Comparison of ENCODE assay signal across 16 cellular contexts in the genomic region with DNA sequence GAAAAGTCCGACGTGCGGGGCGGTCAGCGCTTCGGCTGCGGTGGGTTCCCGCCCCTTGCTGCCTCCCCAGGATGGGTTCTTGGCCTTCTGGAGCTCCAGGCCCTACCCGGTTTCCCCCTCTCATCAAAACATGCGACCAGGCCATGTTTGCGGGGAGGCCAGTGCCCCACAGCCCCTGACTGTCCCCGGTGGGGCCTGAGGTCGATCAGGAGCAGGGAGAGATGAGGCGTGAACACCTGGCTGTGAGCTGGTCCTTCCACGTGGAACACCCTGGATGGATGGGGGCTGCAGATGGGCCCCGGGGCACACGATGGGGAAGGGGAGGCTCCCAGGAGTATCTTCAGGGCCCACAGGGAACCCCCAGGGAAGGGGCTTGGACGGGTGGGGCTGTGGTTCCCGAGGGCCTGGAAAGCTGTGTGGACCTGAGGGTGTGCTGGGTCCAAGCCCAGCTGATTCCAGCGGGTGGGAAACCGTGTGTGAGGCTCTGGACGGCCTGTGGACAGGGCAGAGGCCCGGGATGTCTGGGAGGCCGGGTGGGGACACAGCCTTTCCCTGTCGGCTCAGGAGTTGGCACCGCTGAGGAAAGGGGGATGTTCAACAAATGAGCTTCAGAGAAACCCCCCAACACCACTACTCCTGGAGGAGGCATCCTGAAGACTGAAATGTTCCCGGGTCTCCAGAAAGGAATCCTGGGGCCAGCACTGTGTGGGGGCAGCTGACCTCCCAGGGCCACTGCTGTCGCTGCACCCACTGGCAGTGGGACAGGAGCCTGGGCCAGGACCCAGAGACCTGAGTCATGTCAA.
A peak's percentile ranks its signal among the peaks of the same experiment; 100 is the strongest.
DNase-seq lines count a peak whose midpoint lies in the region; ATAC-seq and TF ChIP-seq lines count a peak whose summit lies in the region.
"Had no signal": no experiment of that assay in that cellular context is flagged by ENCODE, and none has a peak within 500 bp of the region (broad histone marks: within the 10 kb centered on the region; RNA-seq: fewer than 3 reads in every experiment).

No MANE protein-coding gene starts in this region.

- H3K27me3 Mint-ChIP-seq in naive thymus-derived CD8-positive, alpha-beta T cell = no peaks in the 10 kb centered on the region
- H3K27me3 Mint-ChIP-seq: stimulated activated naive CD8-positive, alpha-beta T cell treated with anti-CD3 and anti-CD28 coated beads, Interleukin-15, Interleukin-2, amounts not matched to agents 100 ng/mL and 50 ng/mL, for 24 hours had no signal

- peaks cover 8% of the 10 kb centered on the region for H3K27me3 ChIP-seq in left ventricle myocardium inferior (ENCODE audit: low read depth)
- H3K27me3 ChIP-seq: brain microvascular endothelial cell had no signal

- TF ChIP-seq CTCF in left ventricle myocardium inferior (IDR thresholded peaks at IDR 0.05; ENCODE audit: borderline replicate concordance) (no peak), GM20000 (IDR thresholded peaks at IDR 0.05; ENCODE audit: extremely low read depth, missing control alignments) (no peak)

- peaks cover 0 to 7% (median 4%) of the 10 kb centered on the region in 9 donors for H3K9me3 Mint-ChIP-seq in naive thymus-derived CD8-positive, alpha-beta T cell

- peaks cover 0 to 3% (median 2%) of the 10 kb centered on the region in 3 donors for H3K36me3 Mint-ChIP-seq in naive thymus-derived CD8-positive, alpha-beta T cell

- H3K27ac ChIP-seq in left ventricle myocardium inferior (replicated peaks) = peak overlapping the region; percentile 90
- H3K27ac ChIP-seq: brain microvascular endothelial cell, C4-2B had no signal

- no peak for DNase-seq in left ventricle myocardium inferior
- DNase-seq in Right ventricle myocardium superior = no peak
- DNase-seq in activated CD8-positive, alpha-beta memory T cell treated with anti-CD3 and anti-CD28 coated beads, Interleukin-2, amount 50 U/mL, for 48 hours = peak; percentile 51
- DNase-seq in naive thymus-derived CD8-positive, alpha-beta T cell = peak in 2 of 10 donors; percentile 16 to 52
- no peak for DNase-seq in GM20000 (ENCODE audit: low spot score)
- no peak for DNase-seq in stimulated activated CD4-positive, alpha-beta T cell treated with anti-CD3 and anti-CD28 coated beads, Interleukin-4, amount 100 ng/mL, for 1 hour
- DNase-seq: brain microvascular endothelial cell; effector CD8-positive, alpha-beta T cell; mesenchymal stem cell; occipital lobe; SW 1271 had no signal

- POLR2A ChIA-PET in naive thymus-derived CD8-positive, alpha-beta T cell (lab: Charles Lee) = interaction anchor here (1.3 kb wide), 1 partner anchor 19 kb away, joined by 4 read pairs; no protein-coding TSS in a partner anchor

- no peak overlapping the region for H3K4me3 ChIP-seq in left ventricle myocardium inferior
- H3K4me3 ChIP-seq: GM23338, skin epidermis had no signal

- H3K9me3 ChIP-seq in left ventricle myocardium inferior (replicated peaks) = peaks cover 9% of the 10 kb centered on the region

- peaks cover 43% of the 10 kb centered on the region for H3K4me1 ChIP-seq in left ventricle myocardium inferior

- no peaks in the 10 kb centered on the region for H3K36me3 ChIP-seq in left ventricle myocardium inferior
- H3K36me3 ChIP-seq: brain microvascular endothelial cell had no signal

- peak overlapping the region; percentile 90 to 99 (median 98) for H3K27ac Mint-ChIP-seq in naive thymus-derived CD8-positive, alpha-beta T cell
- H3K27ac Mint-ChIP-seq: GM23338 had no signal

- peaks cover 40 to 86% (median 84%) of the 10 kb centered on the region in 4 donors for H3K4me1 Mint-ChIP-seq in naive thymus-derived CD8-positive, alpha-beta T cell

- intact Hi-C loops in left ventricle myocardium inferior (cut with micrococcal nuclease) = no loop called here
- intact Hi-C loops in Right ventricle myocardium superior (cut with DNase I) = no loop called here

- H3K4me3 Mint-ChIP-seq in naive thymus-derived CD8-positive, alpha-beta T cell = peak overlapping the region; percentile 60 to 81 (median 72)
- H3K4me3 Mint-ChIP-seq: GM23338 had no signal

- ATAC-seq in Right ventricle myocardium superior (ENCODE audit: poor library complexity) (no peak), GM18907 (IDR thresholded peaks at IDR 0.05; ENCODE audit: unreplicated experiment) (no peak)
- ATAC-seq in naive thymus-derived CD8-positive, alpha-beta T cell = no peak
- ATAC-seq: GM23338 had no signal
